13 cellular contexts compared by ENCODE assay signal in the genomic region with DNA sequence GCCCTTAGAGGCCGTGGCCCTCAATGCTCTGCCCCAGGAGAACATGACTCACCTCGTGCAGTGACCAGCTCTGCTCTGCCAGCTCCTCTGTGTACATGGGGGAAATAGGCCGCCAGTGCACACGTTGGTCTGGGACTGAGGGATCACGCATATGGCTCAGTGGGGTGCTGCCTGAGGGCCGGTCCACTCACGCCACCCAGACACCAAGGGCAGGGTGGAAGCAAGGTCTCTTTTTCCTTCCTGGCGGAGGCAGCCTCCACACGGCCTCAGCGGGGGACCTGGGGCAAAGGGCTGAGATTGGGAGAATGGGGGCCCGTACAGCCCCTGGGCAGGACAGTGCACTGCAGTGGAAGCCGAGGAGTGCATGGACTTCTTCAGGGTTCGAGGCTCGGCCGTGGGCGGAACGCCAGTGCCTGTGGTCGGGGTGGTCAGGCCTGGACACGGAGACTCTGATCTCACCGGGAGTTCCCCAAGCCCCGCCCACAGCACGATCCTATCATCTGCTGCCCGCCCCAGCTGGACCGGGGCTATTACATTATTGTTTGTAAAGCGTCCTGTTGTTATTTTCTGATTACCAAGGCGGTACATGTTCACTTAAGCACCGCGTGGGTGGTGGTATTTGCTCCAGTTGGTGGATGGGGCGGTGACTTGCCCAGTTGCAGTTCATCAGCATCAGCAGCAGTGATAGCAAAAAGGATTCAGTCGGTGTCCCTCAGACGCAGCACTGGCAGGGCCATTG. TPM values are rescaled to one million over a fixed set of nuclear protein-coding genes. Genes with fewer than 3 reads are reported as not detected.
DNase-seq lines count a peak whose midpoint lies in the region; TF ChIP-seq lines count a peak whose summit lies in the region.
"Had no signal": no experiment of that assay in that cellular context is flagged by ENCODE, and none has a peak within 500 bp of the region (broad histone marks: within the 10 kb centered on the region; RNA-seq: fewer than 3 reads in every experiment).

No MANE protein-coding gene starts in this region.

- no peaks in the 10 kb centered on the region for H3K27me3 ChIP-seq in adrenal gland
- H3K27me3 ChIP-seq in testis = no peaks in the 10 kb centered on the region
- H3K27me3 ChIP-seq: cardiac muscle cell had no signal

- H3K4me3 ChIP-seq in adrenal gland (no peak overlapping the region), testis (no peak overlapping the region)
- H3K4me3 ChIP-seq: cardiac muscle cell had no signal

- H3K36me3 ChIP-seq in adrenal gland (replicated peaks in 1 of 2) = no peaks in the 10 kb centered on the region
- H3K36me3 ChIP-seq in testis (ENCODE audit: low read depth, missing control alignments) = no peaks in the 10 kb centered on the region
- H3K36me3 ChIP-seq: cardiac muscle cell, WERI-Rb-1 had no signal

- TF ChIP-seq POLR2A in adrenal gland (IDR thresholded peaks at IDR 0.05) (no peak), testis (IDR thresholded peaks at IDR 0.05) (no peak)

- intact Hi-C loops in adrenal gland (cut with DNase I) = loop anchor here in 1 of 2 donors (10.0 kb wide), 1 partner anchor 75 kb away; no protein-coding TSS in a partner anchor
- intact Hi-C loops in testis (cut with DNase I; ENCODE audit: low total_unique reads) = no loop called here

- H3K27ac ChIP-seq in adrenal gland (peak overlapping the region in 1 of 5 donors; percentile 45), testis (no peak overlapping the region)
- H3K27ac ChIP-seq: cardiac muscle cell, WERI-Rb-1 had no signal

- peaks cover 5 to 12% of the 10 kb centered on the region in 2 donors for H3K4me1 ChIP-seq in adrenal gland (replicated peaks in 1 of 2)
- H3K4me1 ChIP-seq in testis = no peaks in the 10 kb centered on the region

- no peaks in the 10 kb centered on the region for H3K9me3 ChIP-seq in adrenal gland (replicated peaks in 1 of 3)
- no peaks in the 10 kb centered on the region for H3K9me3 ChIP-seq in testis

- WGBS in adrenal gland, 4 donors = 70 to 80% (median 73%) methylated on average over 15 to 31 of the region's 31 CpGs
- WGBS in testis, 2 donors = 61 to 81% methylated on average over 7 to 31 of the region's 31 CpGs

- TF ChIP-seq CTCF in adrenal gland (IDR thresholded peaks at IDR 0.05) (no peak), testis (IDR thresholded peaks at IDR 0.05) (no peak)

- peak; percentile 68 for DNase-seq in HK-2 (ENCODE audit: unreplicated experiment)
- DNase-seq in adrenal gland = peak in 4 of 7 donors; percentile 57 to 69 (median 62)
- DNase-seq in islet precursor cell = peak; percentile 56
- peak; percentile 26 for DNase-seq in testis
- DNase-seq in DMS 273 (lab: John Stamatoyannopoulos, UW; ENCODE audit: unreplicated experiment) = no peak
- no peak for DNase-seq in NAMALWA (ENCODE audit: low spot score)
- DNase-seq in NCI-H345 (lab: John Stamatoyannopoulos, UW) = no peak
- DNase-seq: activated T-cell treated with anti-CD3 and anti-CD28 coated beads, Interleukin-2, amount 50 U/mL, for 4 hours; NCI-H2081; RPMI8226; WERI-Rb-1 had no signal

RNA-seq across cellular contexts. Expression of gene TDRD9, which starts 38.8 kb away (rescaled TPM):
- total RNA-seq in adrenal gland (1 to 10 TPM in 7 of 8 donors, under 1 TPM in 1; 0.06 to 7.0 (median 3.0) TPM), testis (10 to 100 TPM; 41.8 to 68.5 TPM)
- polyA plus RNA-seq in adrenal gland (1 to 10 TPM; 2.2 to 7.8 (median 5.8) TPM), testis (ENCODE audit: insufficient read depth, low read depth, low replicate concordance) (72.8 TPM)
- total RNA-seq: cardiac muscle cell had no signal

RNA-seq across cellular contexts. Expression of gene PPP1R13B, which starts 42.1 kb away (rescaled TPM):
- total RNA-seq in adrenal gland (10 to 100 TPM in 7 of 8 donors, 1 to 10 TPM in 1; 9.6 to 42.4 (median 22.6) TPM), testis (10 to 100 TPM; 73.1 to 82.4 TPM)
- polyA plus RNA-seq in adrenal gland (10 to 100 TPM; 14.6 to 24.8 (median 17.0) TPM), testis (ENCODE audit: insufficient read depth, low read depth, low replicate concordance) (89.2 TPM)

RNA-seq across cellular contexts. Expression of gene RD3L, which starts 52.8 kb away (rescaled TPM):
- not detected for total RNA-seq in adrenal gland
- not detected for polyA plus RNA-seq in adrenal gland
- not detected for total RNA-seq in testis
- polyA plus RNA-seq in testis (ENCODE audit: insufficient read depth, low read depth, low replicate concordance) = not detected
- total RNA-seq: activated T-cell treated with anti-CD3 and anti-CD28 coated beads, Interleukin-2, amount 50 U/mL, for 4 hours; skeletal muscle tissue had no signal

Comparison
In these comparisons a context has a peak if more than half of its experiments do, and no peak if none do; other contexts are left out.
1. DNase-seq: peak in HK-2 (single experiment), adrenal gland (4 of 7), islet precursor cell (single experiment) and testis (single experiment); none in DMS 273 (single experiment), NAMALWA (single experiment) and NCI-H345 (single experiment).
2. RNA of gene TDRD9, which starts 38.8 kb away (total RNA-seq): 41.8 to 68.5 TPM in testis; 0.06 to 7.0 TPM in adrenal gland; every median in the first group is over 4 times any median in the second.